15 cellular contexts compared by ENCODE assay signal in the genomic region with DNA sequence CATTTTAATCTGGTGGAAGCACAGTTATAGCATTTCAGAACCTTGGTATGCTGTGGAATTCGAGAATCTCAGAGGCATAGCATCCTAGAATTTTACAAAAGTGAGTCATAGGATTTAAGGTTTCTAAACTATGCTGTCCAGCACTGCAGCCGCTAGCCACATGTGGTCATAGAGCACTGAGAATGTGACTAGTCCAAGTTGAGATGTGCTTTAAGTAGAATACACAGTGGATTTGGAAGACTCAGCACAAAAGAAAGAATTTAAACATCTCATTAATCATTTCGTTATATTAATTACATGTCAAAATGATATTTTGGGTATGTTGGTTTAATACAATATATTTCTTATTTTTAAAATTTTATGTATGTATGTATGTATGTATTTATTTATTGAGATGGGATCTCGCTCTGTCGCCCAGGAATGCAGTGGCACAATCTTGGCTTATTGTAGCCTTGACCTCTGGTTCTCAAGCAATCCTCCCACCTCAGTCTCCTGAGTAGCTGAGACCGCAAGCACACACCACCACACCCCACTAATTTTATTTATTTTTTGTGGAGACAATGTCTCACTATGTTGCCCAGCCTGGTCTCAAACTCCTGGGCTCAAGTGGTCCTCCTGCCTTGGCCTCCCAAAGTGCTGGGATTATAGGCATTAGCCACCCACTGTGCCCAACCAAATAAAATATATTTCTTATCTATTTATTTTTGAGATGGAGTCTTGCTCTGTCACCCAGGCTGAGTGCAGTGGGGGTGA. TPM values are rescaled to one million over a fixed set of nuclear protein-coding genes. Genes with fewer than 3 reads are reported as not detected.
A peak's percentile ranks its signal among the peaks of the same experiment; 100 is the strongest.
DNase-seq lines count a peak whose midpoint lies in the region; ATAC-seq and TF ChIP-seq lines count a peak whose summit lies in the region.
"Had no signal": no experiment of that assay in that cellular context is flagged by ENCODE, and none has a peak within 500 bp of the region (broad histone marks: within the 10 kb centered on the region; RNA-seq: fewer than 3 reads in every experiment).

No MANE protein-coding gene starts in this region.

- H3K4me3 ChIP-seq in PC-9 (no peak overlapping the region), choroid plexus epithelial cell (ENCODE audit: low read depth, low read length) (no peak overlapping the region), mesodermal cell (ENCODE audit: extremely low read depth, insufficient read depth, low read length, poor library complexity, severe bottlenecking) (no peak overlapping the region)
- H3K4me3 ChIP-seq: GM12878, lower lobe of right lung had no signal

- H3K9me3 Mint-ChIP-seq in progenitor cell of endocrine pancreas (ENCODE audit: low read depth): no peaks in the 10 kb centered on the region
- no peaks in the 10 kb centered on the region for H3K9me3 Mint-ChIP-seq in activated T-cell treated with anti-CD3 and anti-CD28 coated beads, Interleukin-2, amount 50 U/mL, for 24 hours
- H3K9me3 Mint-ChIP-seq: activated naive CD4-positive, alpha-beta T cell treated with anti-CD3 and anti-CD28 coated beads for 36 hours; CD8-positive, alpha-beta memory T cell; endodermal cell had no signal

- no peaks in the 10 kb centered on the region for H3K9me2 ChIP-seq in PC-9 (ENCODE audit: insufficient read depth)

- peaks cover 65% of the 10 kb centered on the region for H3F3A ChIP-seq in PC-9 (ENCODE audit: insufficient read depth, low read depth)

- intact Hi-C loops in PC-9 (cut with micrococcal nuclease; ENCODE audit: unreplicated experiment): loop anchor here (1.0 to 10.0 kb wide), 4 partner anchors 47 to 605 kb away; partner anchors contain the start of gene SYNPO

- H3K4me1 Mint-ChIP-seq in progenitor cell of endocrine pancreas (ENCODE audit: low read depth): peaks cover 12% of the 10 kb centered on the region
- H3K4me1 Mint-ChIP-seq in activated T-cell treated with anti-CD3 and anti-CD28 coated beads, Interleukin-2, amount 50 U/mL, for 24 hours (ENCODE audit: low read depth): no peaks in the 10 kb centered on the region
- H3K4me1 Mint-ChIP-seq: CD8-positive, alpha-beta memory T cell had no signal

- no peak for ATAC-seq in GM19455 (IDR thresholded peaks at IDR 0.05; ENCODE audit: unreplicated experiment)
- ATAC-seq: GM12878, lower lobe of right lung had no signal

- no peaks in the 10 kb centered on the region for H3K27me3 ChIP-seq in PC-9 (ENCODE audit: insufficient read depth, low read depth)

- H3K79me2 ChIP-seq in PC-9 (ENCODE audit: low read depth): no peaks in the 10 kb centered on the region

- in situ Hi-C loops in Caki2 (cut with HindIII; ENCODE audit: low pct_unique_long_range_greater_than_20kb, low sequenced_read_pairs): no loop called here

- no peak overlapping the region for H3K4me3 Mint-ChIP-seq in progenitor cell of endocrine pancreas (ENCODE audit: low read depth)
- no peak overlapping the region for H3K4me3 Mint-ChIP-seq in activated T-cell treated with anti-CD3 and anti-CD28 coated beads, Interleukin-2, amount 50 U/mL, for 24 hours
- H3K4me3 Mint-ChIP-seq: activated naive CD4-positive, alpha-beta T cell treated with anti-CD3 and anti-CD28 coated beads for 36 hours; CD8-positive, alpha-beta memory T cell; endodermal cell had no signal

- H2AFZ ChIP-seq in PC-9: no peak overlapping the region

- H3K27me3 Mint-ChIP-seq in progenitor cell of endocrine pancreas: no peaks in the 10 kb centered on the region
- no peaks in the 10 kb centered on the region for H3K27me3 Mint-ChIP-seq in activated T-cell treated with anti-CD3 and anti-CD28 coated beads, Interleukin-2, amount 50 U/mL, for 24 hours

- BruUV-seq in PC-9 (replicated peaks; lab: Mats Ljungman, UMichigan): no TSS peak

- CTCF ChIA-PET in PC-9 (lab: Charles Lee): no interaction called here

- no peaks in the 10 kb centered on the region for H4K20me1 ChIP-seq in PC-9 (ENCODE audit: insufficient read depth)

- H3K27ac Mint-ChIP-seq in progenitor cell of endocrine pancreas: no peak overlapping the region
- H3K27ac Mint-ChIP-seq in activated T-cell treated with anti-CD3 and anti-CD28 coated beads, Interleukin-2, amount 50 U/mL, for 24 hours: no peak overlapping the region
- H3K27ac Mint-ChIP-seq: activated naive CD4-positive, alpha-beta T cell treated with anti-CD3 and anti-CD28 coated beads for 36 hours; CD8-positive, alpha-beta memory T cell; endodermal cell had no signal

- WGBS in mesodermal cell (ENCODE audit: insufficient coverage in 2 of 2), 2 experiments: 76 to 85% methylated on average over 3 to 4 of the region's 6 CpGs

- DNase-seq in Caki2 (ENCODE audit: low read depth): peak; percentile 79
- peak; percentile 74 to 96 for DNase-seq in PC-9
- peak; percentile 98 for DNase-seq in choroid plexus epithelial cell (ENCODE audit: low read depth)
- DNase-seq in NCI-H82 treated with DMSO at 0.1 percent for 48 hours (lab: John Stamatoyannopoulos, UW; ENCODE audit: unreplicated experiment): no peak
- no peak for DNase-seq in progenitor cell of endocrine pancreas (ENCODE audit: low spot score, unreplicated experiment)
- DNase-seq in activated T-cell treated with anti-CD3 and anti-CD28 coated beads, Interleukin-2, amount 50 U/mL, for 24 hours: no peak
- DNase-seq: activated CD4-positive, alpha-beta T cell treated with anti-CD3 and anti-CD28 coated beads, Interleukin-2, amount 50 U/mL, for 48 hours; activated naive CD4-positive, alpha-beta T cell treated with anti-CD3 and anti-CD28 coated beads for 36 hours; CD8-positive, alpha-beta memory T cell; endodermal cell; lower lobe of right lung; NCI-H2171 had no signal

- H3K9me3 ChIP-seq in PC-9 (ENCODE audit: insufficient read depth, low read depth): no peaks in the 10 kb centered on the region
- no peaks in the 10 kb centered on the region for H3K9me3 ChIP-seq in mesodermal cell (ENCODE audit: control insufficient read depth, low read length)
- H3K9me3 ChIP-seq: lower lobe of right lung had no signal

- H3K27ac ChIP-seq in PC-9 (peak overlapping the region; percentile 79), mesodermal cell (ENCODE audit: low read depth, low read length, severe bottlenecking) (peak overlapping the region; percentile 78)
- H3K27ac ChIP-seq: lower lobe of right lung had no signal

- TF ChIP-seq CTCF in PC-9 (conservative IDR thresholded peaks at IDR 0.05): no peak
- TF ChIP-seq CTCF in choroid plexus epithelial cell (conservative IDR thresholded peaks at IDR 0.05; ENCODE audit: low read depth, low read length): no peak
- TF ChIP-seq CTCF in progenitor cell of endocrine pancreas (IDR thresholded peaks at IDR 0.05; ENCODE audit: unreplicated experiment): no peak

- no peaks in the 10 kb centered on the region for H3K36me3 Mint-ChIP-seq in progenitor cell of endocrine pancreas (ENCODE audit: insufficient read depth)
- no peaks in the 10 kb centered on the region for H3K36me3 Mint-ChIP-seq in activated T-cell treated with anti-CD3 and anti-CD28 coated beads, Interleukin-2, amount 50 U/mL, for 24 hours (ENCODE audit: low read depth)
- H3K36me3 Mint-ChIP-seq: CD8-positive, alpha-beta memory T cell had no signal

- peak overlapping the region; percentile 11 for H3K4me2 ChIP-seq in PC-9

- H3K4me1 ChIP-seq in PC-9 (replicated peaks; ENCODE audit: insufficient read depth) (peaks cover 60% of the 10 kb centered on the region), mesodermal cell (ENCODE audit: control insufficient read depth, insufficient read depth, low read length, poor library complexity, severe bottlenecking) (peaks cover 48% of the 10 kb centered on the region)

- no peaks in the 10 kb centered on the region for H3K36me3 ChIP-seq in PC-9 (ENCODE audit: low read depth)
- H3K36me3 ChIP-seq in mesodermal cell (ENCODE audit: control insufficient read depth, insufficient read depth, low read length): no peaks in the 10 kb centered on the region
- H3K36me3 ChIP-seq: lower lobe of right lung had no signal

- POLR2A ChIA-PET in PC-9 (lab: Charles Lee; ENCODE audit: unreplicated experiment): no interaction called here

RNA-seq across cellular contexts. Expression of gene RPS14, which starts 20.4 kb away (rescaled TPM):
- total RNA-seq in Caki2 (2014; rRNA removed; shearing (Covaris generic); ENCODE audit: low replicate concordance): 3,085 and 3,454 TPM in 2 replicates
- 2,907 and 3,838 TPM in 2 replicates for total RNA-seq in PC-9 (2021)
- polyA plus RNA-seq in mesodermal cell (2013, experiment 1 of 2): 2,100 TPM
- 1,972 TPM for polyA plus RNA-seq in mesodermal cell (2013, experiment 2 of 2)
- 1,941 and 2,072 TPM in 2 replicates for total RNA-seq in progenitor cell of endocrine pancreas

RNA-seq across cellular contexts. Expression of gene NDST1, which starts 38.0 kb away (rescaled TPM):
- 42.3 and 58.2 TPM in 2 replicates for total RNA-seq in Caki2 (2014; rRNA removed; shearing (Covaris generic); ENCODE audit: low replicate concordance)
- total RNA-seq in PC-9 (2021) (94.3 and 100.0 TPM in 2 replicates), progenitor cell of endocrine pancreas (154 and 169 TPM in 2 replicates)
- 42.0 TPM for polyA plus RNA-seq in mesodermal cell (2013, experiment 1 of 2)
- polyA plus RNA-seq in mesodermal cell (2013, experiment 2 of 2): 35.8 TPM

RNA-seq across cellular contexts. Expression of gene CD74, which starts 57.2 kb away (rescaled TPM):
- total RNA-seq in Caki2 (2014; rRNA removed; shearing (Covaris generic); ENCODE audit: low replicate concordance): 29.4 and 30.7 TPM in 2 replicates
- 41.1 and 52.0 TPM in 2 replicates for total RNA-seq in PC-9 (2021)
- 6.3 TPM for polyA plus RNA-seq in mesodermal cell (2013, experiment 1 of 2)
- polyA plus RNA-seq in mesodermal cell (2013, experiment 2 of 2): 6.2 TPM
- total RNA-seq in progenitor cell of endocrine pancreas: 41.3 and 45.8 TPM in 2 replicates

Comparison
In these comparisons a context has a peak if more than half of its experiments do, and no peak if none do; other contexts are left out.
1. DNase-seq: peak in Caki2 (single experiment), PC-9 (2 of 2) and choroid plexus epithelial cell (single experiment); none in NCI-H82 treated with DMSO at 0.1 percent for 48 hours (single experiment), progenitor cell of endocrine pancreas (single experiment) and activated T-cell treated with anti-CD3 and anti-CD28 coated beads, Interleukin-2, amount 50 U/mL, for 24 hours (single experiment).